Comparison of ENCODE assay signal across 15 cellular contexts in genomic region chr15:80275946-80276345, GRCh38. TPM values are rescaled to one million over a fixed set of nuclear protein-coding genes. Genes with fewer than 3 reads are reported as not detected.
DNase-seq lines count a peak whose midpoint lies in the region; ATAC-seq and TF ChIP-seq lines count a peak whose summit lies in the region.
"Had no signal": no experiment of that assay in that cellular context is flagged by ENCODE, and none has a peak within 500 bp of the region (broad histone marks: within the 10 kb centered on the region; RNA-seq: fewer than 3 reads in every experiment).

No MANE protein-coding gene starts in this region.

- DNase-seq in Calu3 (peak; percentile 13), HS-27A (ENCODE audit: low read depth) (peak; percentile 20), RWPE2 (ENCODE audit: low spot score) (no peak), glomerular visceral epithelial cell (ENCODE audit: extremely low spot score) (peak; percentile 51), NCI-H748 (lab: John Stamatoyannopoulos, UW; ENCODE audit: unreplicated experiment) (no peak), KG1 (lab: John Stamatoyannopoulos, UW) (no peak), NCI-H187 (lab: John Stamatoyannopoulos, UW) (no peak)
- DNase-seq: activated CD4-positive, alpha-beta T cell treated with anti-CD3 and anti-CD28 coated beads for 36 hours; lower lobe of right lung; NCI-H345; nucleus accumbens; testis had no signal

- H3K4me1 ChIP-seq in RWPE2 (ENCODE audit: insufficient read depth, poor library complexity, severe bottlenecking): no peaks in the 10 kb centered on the region
- H3K4me1 ChIP-seq: body of pancreas, lower lobe of right lung, testis had no signal

- no peaks in the 10 kb centered on the region for H3K9me3 ChIP-seq in RWPE2 (ENCODE audit: severe bottlenecking)
- H3K9me3 ChIP-seq: body of pancreas, lower lobe of right lung, testis had no signal

- ATAC-seq in RWPE2 (ENCODE audit: low read depth): peak; percentile 78
- no peak for ATAC-seq in HG03135 (IDR thresholded peaks at IDR 0.05; ENCODE audit: unreplicated experiment)
- ATAC-seq: activated CD4-positive, alpha-beta T cell treated with anti-CD3 and anti-CD28 coated beads for 36 hours; body of pancreas; lower lobe of right lung had no signal

- H3K36me3 ChIP-seq in RWPE2 (ENCODE audit: low read depth): no peaks in the 10 kb centered on the region
- H3K36me3 ChIP-seq: lower lobe of right lung had no signal

- intact Hi-C loops in Calu3 (cut with micrococcal nuclease; ENCODE audit: unreplicated experiment): no loop called here

- H3K27ac Mint-ChIP-seq in Calu3 (ENCODE audit: unreplicated experiment): no peak overlapping the region
- H3K27ac Mint-ChIP-seq: activated CD4-positive, alpha-beta T cell treated with anti-CD3 and anti-CD28 coated beads for 36 hours; activated T-helper 1 cell treated with anti-CD3 and anti-CD28 coated beads, Interleukin-12 subunit alpha, Interleukin-12 subunit beta, Interleukin-2, Interleukin-4 antibody, amounts not matched to agents 30 ng/mL and 10 ng/mL and 1 ng/mL, durations not matched to agents 14 hours and 24 hours and 36 hours had no signal

- peaks cover 70% of the 10 kb centered on the region for H3K27me3 Mint-ChIP-seq in Calu3 (ENCODE audit: unreplicated experiment)

- no peaks in the 10 kb centered on the region for H3K9me3 Mint-ChIP-seq in Calu3 (ENCODE audit: low read depth, unreplicated experiment)
- H3K9me3 Mint-ChIP-seq: activated T-helper 1 cell treated with anti-CD3 and anti-CD28 coated beads, Interleukin-12 subunit alpha, Interleukin-12 subunit beta, Interleukin-2, Interleukin-4 antibody, amounts not matched to agents 30 ng/mL and 10 ng/mL and 1 ng/mL, durations not matched to agents 14 hours and 24 hours and 36 hours had no signal

- H3K4me3 ChIP-seq in RWPE2 (ENCODE audit: severe bottlenecking): no peak overlapping the region
- H3K4me3 ChIP-seq: body of pancreas, lower lobe of right lung, testis had no signal

- no TSS peak for BruUV-seq in Calu3 (replicated peaks; lab: Mats Ljungman, UMichigan)

- CTCF ChIA-PET in Calu3 (lab: Charles Lee): interaction anchor here (0.6 to 1.3 kb wide), 2 partner anchors 12 to 33 kb away, joined by 3 to 5 read pairs; no protein-coding TSS in a partner anchor

- no peak for TF ChIP-seq CTCF in Calu3 (IDR thresholded peaks at IDR 0.05; ENCODE audit: unreplicated experiment)
- TF ChIP-seq CTCF in RWPE2 (IDR thresholded peaks at IDR 0.05; ENCODE audit: poor library complexity, severe bottlenecking): no peak

- H3K27me3 ChIP-seq in RWPE2 (ENCODE audit: insufficient read depth, poor library complexity, severe bottlenecking): peaks cover 7% of the 10 kb centered on the region
- H3K27me3 ChIP-seq: body of pancreas, testis had no signal

- no peaks in the 10 kb centered on the region for H3K4me1 Mint-ChIP-seq in Calu3 (ENCODE audit: low read depth, unreplicated experiment)
- H3K4me1 Mint-ChIP-seq: activated CD4-positive, alpha-beta T cell treated with anti-CD3 and anti-CD28 coated beads for 36 hours had no signal

- no peak overlapping the region for H3K27ac ChIP-seq in RWPE2 (ENCODE audit: poor library complexity, severe bottlenecking)
- H3K27ac ChIP-seq: body of pancreas, lower lobe of right lung, testis had no signal

- no peaks in the 10 kb centered on the region for H3K36me3 Mint-ChIP-seq in Calu3 (ENCODE audit: insufficient read depth, unreplicated experiment)

- no peak overlapping the region for H3K4me3 Mint-ChIP-seq in Calu3 (ENCODE audit: low read depth, unreplicated experiment)
- H3K4me3 Mint-ChIP-seq: activated CD4-positive, alpha-beta T cell treated with anti-CD3 and anti-CD28 coated beads for 36 hours; activated T-helper 1 cell treated with anti-CD3 and anti-CD28 coated beads, Interleukin-12 subunit alpha, Interleukin-12 subunit beta, Interleukin-2, Interleukin-4 antibody, amounts not matched to agents 30 ng/mL and 10 ng/mL and 1 ng/mL, durations not matched to agents 14 hours and 24 hours and 36 hours had no signal

RNA-seq across cellular contexts. Expression of gene CTXND1, which starts 23.9 kb away (rescaled TPM):
- not detected in 2 replicates for total RNA-seq in Calu3 (2022)
- total RNA-seq: activated CD4-positive, alpha-beta T cell treated with anti-CD3 and anti-CD28 coated beads for 36 hours; activated T-helper 1 cell treated with anti-CD3 and anti-CD28 coated beads, Interleukin-12 subunit alpha, Interleukin-12 subunit beta, Interleukin-2, Interleukin-4 antibody, amounts not matched to agents 30 ng/mL and 10 ng/mL and 1 ng/mL, durations not matched to agents 14 hours and 24 hours and 36 hours had no signal

Comparison
In these comparisons a context has a peak if more than half of its experiments do, and no peak if none do; other contexts are left out.
1. DNase-seq: peak in Calu3 (single experiment), HS-27A (single experiment) and glomerular visceral epithelial cell (single experiment); none in RWPE2 (single experiment), NCI-H748 (single experiment), KG1 (single experiment) and NCI-H187 (0 of 2).